In genomic region chr1:37480125-37480466, GRCh38 we compare ENCODE assay signal across 9 cellular contexts. TPM values are rescaled to one million over a fixed set of nuclear protein-coding genes. Genes with fewer than 3 reads are reported as not detected.
A peak's percentile ranks its signal among the peaks of the same experiment; 100 is the strongest.
DNase-seq lines count a peak whose midpoint lies in the region; ATAC-seq and TF ChIP-seq lines count a peak whose summit lies in the region.
"Had no signal": no experiment of that assay in that cellular context is flagged by ENCODE, and none has a peak within 500 bp of the region (broad histone marks: within the 10 kb centered on the region; RNA-seq: fewer than 3 reads in every experiment).

No MANE protein-coding gene starts in this region.

- no peaks in the 10 kb centered on the region for H3K27me3 ChIP-seq in right cardiac atrium (ENCODE audit: control insufficient read depth, insufficient read depth)

- peaks cover 75% of the 10 kb centered on the region for H3K36me3 Mint-ChIP-seq in activated CD8-positive, alpha-beta T cell treated with anti-CD3 and anti-CD28 coated beads for 36 hours (ENCODE audit: low read depth)

- no peaks in the 10 kb centered on the region for H3K9me3 Mint-ChIP-seq in activated CD8-positive, alpha-beta T cell treated with anti-CD3 and anti-CD28 coated beads for 36 hours
- no peaks in the 10 kb centered on the region for H3K9me3 Mint-ChIP-seq in stimulated activated naive CD8-positive, alpha-beta T cell treated with anti-CD3 and anti-CD28 coated beads, Interleukin-15, amount 100 ng/mL, for 72 hours

- intact Hi-C loops in activated CD8-positive, alpha-beta T cell treated with anti-CD3 and anti-CD28 coated beads for 36 hours (cut with micrococcal nuclease), result no loop called here
- intact Hi-C loops in right cardiac atrium (cut with DNase I), result no loop called here

- H3K27ac ChIP-seq in right cardiac atrium (ENCODE audit: low read length), result peak overlapping the region; percentile 14
- H3K27ac ChIP-seq: 22Rv1 had no signal

- H3K27ac Mint-ChIP-seq in activated CD8-positive, alpha-beta T cell treated with anti-CD3 and anti-CD28 coated beads for 36 hours, result peak overlapping the region; percentile 99
- peak overlapping the region; percentile 95 to 97 for H3K27ac Mint-ChIP-seq in stimulated activated naive CD8-positive, alpha-beta T cell treated with anti-CD3 and anti-CD28 coated beads, Interleukin-15, amount 100 ng/mL, for 72 hours

- no peak for ATAC-seq in activated CD8-positive, alpha-beta T cell treated with anti-CD3 and anti-CD28 coated beads for 36 hours
- ATAC-seq in right cardiac atrium, result no peak
- ATAC-seq in stimulated activated naive CD8-positive, alpha-beta T cell treated with anti-CD3 and anti-CD28 coated beads, Interleukin-15, amount 100 ng/mL, for 72 hours, result no peak
- no peak for ATAC-seq in HG02623 (IDR thresholded peaks at IDR 0.05; ENCODE audit: unreplicated experiment)
- no peak for ATAC-seq in HG02852 (IDR thresholded peaks at IDR 0.05; ENCODE audit: unreplicated experiment)

- DNase-seq in DMS53 (lab: John Stamatoyannopoulos, UW) (peak; percentile 41), DMS53 treated with DMSO at 0.1 percent for 48 hours (lab: John Stamatoyannopoulos, UW; ENCODE audit: unreplicated experiment) (no peak), right cardiac atrium (peak in 1 of 3 donors; percentile 22), SW480 (ENCODE audit: low spot score) (no peak)
- peak; percentile 7 for DNase-seq in activated CD8-positive, alpha-beta T cell treated with anti-CD3 and anti-CD28 coated beads for 36 hours
- DNase-seq in stimulated activated naive CD8-positive, alpha-beta T cell treated with anti-CD3 and anti-CD28 coated beads, Interleukin-15, amount 100 ng/mL, for 72 hours, result no peak

- H3K4me3 Mint-ChIP-seq in activated CD8-positive, alpha-beta T cell treated with anti-CD3 and anti-CD28 coated beads for 36 hours, result peak overlapping the region; percentile 90
- H3K4me3 Mint-ChIP-seq in stimulated activated naive CD8-positive, alpha-beta T cell treated with anti-CD3 and anti-CD28 coated beads, Interleukin-15, amount 100 ng/mL, for 72 hours, result peak overlapping the region; percentile 95 to 99

- peaks cover 30% of the 10 kb centered on the region for H3K4me1 ChIP-seq in right cardiac atrium (ENCODE audit: control insufficient read depth, insufficient read depth, low read length)

- POLR2A ChIA-PET in activated CD8-positive, alpha-beta T cell treated with anti-CD3 and anti-CD28 coated beads for 36 hours (lab: Charles Lee), result interaction anchor here (0.9 to 9.3 kb wide), 3 partner anchors 12 to 39 kb away, joined by 3 to 52 read pairs (median 3); partner anchors contain the start of gene MEAF6

- H3K4me3 ChIP-seq in right cardiac atrium (ENCODE audit: low read length), result no peak overlapping the region

- no peak for TF ChIP-seq CTCF in activated CD8-positive, alpha-beta T cell treated with anti-CD3 and anti-CD28 coated beads for 36 hours (IDR thresholded peaks at IDR 0.05)

- no peaks in the 10 kb centered on the region for H3K27me3 Mint-ChIP-seq in activated CD8-positive, alpha-beta T cell treated with anti-CD3 and anti-CD28 coated beads for 36 hours
- no peaks in the 10 kb centered on the region for H3K27me3 Mint-ChIP-seq in stimulated activated naive CD8-positive, alpha-beta T cell treated with anti-CD3 and anti-CD28 coated beads, Interleukin-15, amount 100 ng/mL, for 72 hours

- CTCF ChIA-PET in activated CD8-positive, alpha-beta T cell treated with anti-CD3 and anti-CD28 coated beads for 36 hours (lab: Charles Lee), result interaction anchor here (1.1 to 2.3 kb wide), 2 partner anchors 7 to 529 kb away, joined by 3 to 35 read pairs; no protein-coding TSS in a partner anchor

- no peaks in the 10 kb centered on the region for H3K9me3 ChIP-seq in right cardiac atrium (ENCODE audit: control insufficient read depth, low read length)

- 88% methylated on average over 5 of the region's 5 CpGs for WGBS in right cardiac atrium

- H3K4me1 Mint-ChIP-seq in activated CD8-positive, alpha-beta T cell treated with anti-CD3 and anti-CD28 coated beads for 36 hours (ENCODE audit: low read depth), result peaks cover 27% of the 10 kb centered on the region
- H3K4me1 Mint-ChIP-seq in stimulated activated naive CD8-positive, alpha-beta T cell treated with anti-CD3 and anti-CD28 coated beads, Interleukin-15, amount 100 ng/mL, for 72 hours, result peaks cover 53% of the 10 kb centered on the region

RNA-seq across cellular contexts. Expression of gene ZC3H12A, which starts 5.7 kb away (rescaled TPM):
- 10 to 100 TPM; 20.4 to 20.5 TPM for total RNA-seq in activated CD8-positive, alpha-beta T cell treated with anti-CD3 and anti-CD28 coated beads for 36 hours
- 10 to 100 TPM in 1 of 4 donors, 1 to 10 TPM in 3; 6.0 to 15.1 (median 8.1) TPM for total RNA-seq in right cardiac atrium
- polyA plus RNA-seq in right cardiac atrium, result 7.2 TPM

RNA-seq across cellular contexts. Expression of gene MEAF6, which starts 34.5 kb away (rescaled TPM):
- 10 to 100 TPM; 74.0 to 76.3 TPM for total RNA-seq in activated CD8-positive, alpha-beta T cell treated with anti-CD3 and anti-CD28 coated beads for 36 hours
- 10 to 100 TPM; 35.0 to 40.1 (median 39.2) TPM for total RNA-seq in right cardiac atrium
- 32.7 TPM for polyA plus RNA-seq in right cardiac atrium

Comparison
In these comparisons a context has a peak if more than half of its experiments do, and no peak if none do; other contexts are left out.
1. DNase-seq: peak in DMS53 (single experiment) and activated CD8-positive, alpha-beta T cell treated with anti-CD3 and anti-CD28 coated beads for 36 hours (single experiment); none in DMS53 treated with DMSO at 0.1 percent for 48 hours (single experiment), stimulated activated naive CD8-positive, alpha-beta T cell treated with anti-CD3 and anti-CD28 coated beads, Interleukin-15, amount 100 ng/mL, for 72 hours (0 of 2) and SW480 (single experiment).